16 cellular contexts compared by ENCODE assay signal in genomic region chr2:102056079-102056581, GRCh38.
A peak's percentile ranks its signal among the peaks of the same experiment; 100 is the strongest.
DNase-seq lines count a peak whose midpoint lies in the region; ATAC-seq and TF ChIP-seq lines count a peak whose summit lies in the region.
"Had no signal": no experiment of that assay in that cellular context is flagged by ENCODE, and none has a peak within 500 bp of the region (broad histone marks: within the 10 kb centered on the region; RNA-seq: fewer than 3 reads in every experiment).

No MANE protein-coding gene starts in this region.

- H3K27me3 Mint-ChIP-seq in activated CD4-positive, alpha-beta T cell treated with anti-CD3 and anti-CD28 coated beads, Interleukin-2, amount 10 ng/mL, durations not matched to agents 7 days and 5 days = no peaks in the 10 kb centered on the region
- H3K27me3 Mint-ChIP-seq: CD4-positive, CD25-positive, alpha-beta regulatory T cell had no signal

- TF ChIP-seq CTCF in right atrium auricular region (IDR thresholded peaks at IDR 0.05) (no peak), PC-3 (conservative IDR thresholded peaks at IDR 0.05; ENCODE audit: low read depth, low read length) (no peak)

- H3K27ac ChIP-seq in right atrium auricular region (peak overlapping the region; percentile 55 to 72), PC-3 (ENCODE audit: low read length) (no peak overlapping the region)

- H3K9me3 ChIP-seq in right atrium auricular region (no peaks in the 10 kb centered on the region), skeletal muscle satellite cell (replicated peaks; ENCODE audit: low read length) (no peaks in the 10 kb centered on the region), PC-3 (ENCODE audit: low read length) (no peaks in the 10 kb centered on the region)

- no peaks in the 10 kb centered on the region for H3K36me3 Mint-ChIP-seq in activated CD4-positive, alpha-beta T cell treated with anti-CD3 and anti-CD28 coated beads, Interleukin-2, amount 10 ng/mL, durations not matched to agents 7 days and 5 days (ENCODE audit: low read depth)
- H3K36me3 Mint-ChIP-seq: CD4-positive, CD25-positive, alpha-beta regulatory T cell had no signal

- H3K4me1 ChIP-seq in right atrium auricular region (peaks cover 0 to 77% of the 10 kb centered on the region in 2 donors), skeletal muscle satellite cell (ENCODE audit: control insufficient read depth, insufficient read depth, low read length) (peaks cover 40% of the 10 kb centered on the region), PC-3 (ENCODE audit: insufficient read depth, low read length) (no peaks in the 10 kb centered on the region)

- H3K27me3 ChIP-seq in right atrium auricular region = no peaks in the 10 kb centered on the region
- H3K27me3 ChIP-seq in skeletal muscle satellite cell (ENCODE audit: control insufficient read depth, insufficient read depth, low read length) = no peaks in the 10 kb centered on the region
- no peaks in the 10 kb centered on the region for H3K27me3 ChIP-seq in PC-3 (ENCODE audit: low read length)

- H2AFZ ChIP-seq in PC-3 (ENCODE audit: low read length) = no peak overlapping the region

- no peaks in the 10 kb centered on the region for H3K4me1 Mint-ChIP-seq in activated CD4-positive, alpha-beta T cell treated with anti-CD3 and anti-CD28 coated beads, Interleukin-2, amount 10 ng/mL, durations not matched to agents 7 days and 5 days
- H3K4me1 Mint-ChIP-seq: endodermal cell had no signal

- H3K9ac ChIP-seq in skeletal muscle satellite cell (ENCODE audit: low read depth, low read length) (peak overlapping the region; percentile 11), PC-3 (ENCODE audit: low read length) (no peak overlapping the region)

- intact Hi-C loops in Right ventricle myocardium inferior (cut with DNase I) (no loop called here), cardiac septum (cut with DNase I) (no loop called here), PC-3 (cut with micrococcal nuclease) (no loop called here)

- no peak overlapping the region for H3K4me3 Mint-ChIP-seq in activated CD4-positive, alpha-beta T cell treated with anti-CD3 and anti-CD28 coated beads, Interleukin-2, amount 10 ng/mL, durations not matched to agents 7 days and 5 days
- H3K4me3 Mint-ChIP-seq: CD4-positive, CD25-positive, alpha-beta regulatory T cell; endodermal cell had no signal

- no peak overlapping the region for H3K4me3 ChIP-seq in right atrium auricular region
- no peak overlapping the region for H3K4me3 ChIP-seq in skeletal muscle satellite cell (ENCODE audit: low read length)
- no peak overlapping the region for H3K4me3 ChIP-seq in PC-3 (ENCODE audit: low read length)

- H3K36me3 ChIP-seq in right atrium auricular region (no peaks in the 10 kb centered on the region), skeletal muscle satellite cell (ENCODE audit: insufficient read depth, low read length) (no peaks in the 10 kb centered on the region), PC-3 (ENCODE audit: low read depth, low read length) (no peaks in the 10 kb centered on the region)

- CTCF ChIA-PET in activated CD4-positive, alpha-beta T cell treated with anti-CD3 and anti-CD28 coated beads, Interleukin-2, amount 10 ng/mL, durations not matched to agents 7 days and 5 days (lab: Charles Lee) = interaction anchor here (0.6 to 1.8 kb wide), 6 partner anchors 10 to 195 kb away, joined by 3 to 7 read pairs (median 4); no protein-coding TSS in a partner anchor
- CTCF ChIA-PET in PC-3 (lab: Charles Lee) = no interaction called here

- no TSS peak for BruUV-seq in PC-3 (replicated peaks; lab: Mats Ljungman, UMichigan)

- H3F3A ChIP-seq in PC-3 (ENCODE audit: low read length, unreplicated experiment) = no peaks in the 10 kb centered on the region

- POLR2A ChIA-PET in activated CD4-positive, alpha-beta T cell treated with anti-CD3 and anti-CD28 coated beads, Interleukin-2, amount 10 ng/mL, durations not matched to agents 7 days and 5 days (lab: Charles Lee) = no interaction called here
- POLR2A ChIA-PET in PC-3 (lab: Charles Lee; ENCODE audit: unreplicated experiment) = no interaction called here

- DNase-seq in Right ventricle myocardium inferior (ENCODE audit: missing footprints) (no peak), cardiac septum (ENCODE audit: low spot score) (no peak), right atrium auricular region (ENCODE audit: low spot score) (no peak), PC-3 (no peak)
- DNase-seq in activated CD4-positive, alpha-beta T cell treated with anti-CD3 and anti-CD28 coated beads, Interleukin-2, amount 10 ng/mL, durations not matched to agents 7 days and 5 days = no peak
- DNase-seq: activated naive CD4-positive, alpha-beta T cell treated with anti-CD3 and anti-CD28 coated beads, Interleukin-2, amount 50 U/mL, for 16 hours; endodermal cell; glutamatergic neuron; NCI-H1092 treated with DMSO at 0.1 percent for 48 hours; SIG-M5; stimulated activated CD4-positive, alpha-beta T cell treated with anti-CD3 and anti-CD28 coated beads, Interleukin-2, amount 100 ng/mL, for 24 hours; T-helper 2 cell had no signal

- no peaks in the 10 kb centered on the region for H4K20me1 ChIP-seq in PC-3 (ENCODE audit: low read length)

- H3K27ac Mint-ChIP-seq in activated CD4-positive, alpha-beta T cell treated with anti-CD3 and anti-CD28 coated beads, Interleukin-2, amount 10 ng/mL, durations not matched to agents 7 days and 5 days = no peak overlapping the region
- H3K27ac Mint-ChIP-seq: CD4-positive, CD25-positive, alpha-beta regulatory T cell; endodermal cell had no signal

- H3K4me2 ChIP-seq in skeletal muscle satellite cell (ENCODE audit: low read length) (no peak overlapping the region), PC-3 (ENCODE audit: low read length) (no peak overlapping the region)

- no peaks in the 10 kb centered on the region for H3K9me3 Mint-ChIP-seq in activated CD4-positive, alpha-beta T cell treated with anti-CD3 and anti-CD28 coated beads, Interleukin-2, amount 10 ng/mL, durations not matched to agents 7 days and 5 days
- H3K9me3 Mint-ChIP-seq: endodermal cell had no signal

- no peaks in the 10 kb centered on the region for H3K79me2 ChIP-seq in PC-3 (ENCODE audit: low read length)

- ATAC-seq in Right ventricle myocardium inferior = peak; percentile 42
- ATAC-seq in HG03521 (IDR thresholded peaks at IDR 0.05; ENCODE audit: unreplicated experiment) = no peak
- no peak for ATAC-seq in GM18907 (IDR thresholded peaks at IDR 0.05; ENCODE audit: unreplicated experiment)
- no peak for ATAC-seq in PC-3

- H3K9me2 ChIP-seq in PC-3 (replicated peaks; ENCODE audit: low read length) = no peaks in the 10 kb centered on the region
